In genomic region chr6:156953125-156953477, GRCh38 we compare ENCODE assay signal across 9 cellular contexts.
DNase-seq lines count a peak whose midpoint lies in the region; ATAC-seq, FAIRE-seq and TF ChIP-seq lines count a peak whose summit lies in the region.
"Had no signal": no experiment of that assay in that cellular context is flagged by ENCODE, and none has a peak within 500 bp of the region (broad histone marks: within the 10 kb centered on the region; RNA-seq: fewer than 3 reads in every experiment).

No MANE protein-coding gene starts in this region.

- no peaks in the 10 kb centered on the region for H3F3A ChIP-seq in GM23338 (replicated peaks; ENCODE audit: low read depth)
- H3F3A ChIP-seq in PC-9 (ENCODE audit: insufficient read depth, low read depth): peaks cover 22% of the 10 kb centered on the region

- no peaks in the 10 kb centered on the region for H3K36me3 ChIP-seq in GM23338 (ENCODE audit: insufficient read depth)
- H3K36me3 ChIP-seq in PC-9 (ENCODE audit: low read depth): no peaks in the 10 kb centered on the region

- POLR2A ChIA-PET in PC-9 (lab: Charles Lee; ENCODE audit: unreplicated experiment): interaction anchor here (0.7 kb wide), 1 partner anchor 114 kb away, joined by 3 read pairs; no protein-coding TSS in a partner anchor

- H3K4me1 ChIP-seq in GM23338 (ENCODE audit: insufficient read depth): peaks cover 44% of the 10 kb centered on the region
- peaks cover 46% of the 10 kb centered on the region for H3K4me1 ChIP-seq in PC-9 (replicated peaks; ENCODE audit: insufficient read depth)

- H4K20me1 ChIP-seq in GM23338 (replicated peaks; ENCODE audit: insufficient read depth) (no peaks in the 10 kb centered on the region; the same call in 1 of the 2 replicates), PC-9 (ENCODE audit: insufficient read depth) (peaks cover 10% of the 10 kb centered on the region)

- H3K27me3 Mint-ChIP-seq in GM23338 (ENCODE audit: insufficient read depth, low read depth, poor library complexity): no peaks in the 10 kb centered on the region

- TF ChIP-seq CTCF in GM23338 (conservative IDR thresholded peaks at IDR 0.05; ENCODE audit: low read depth in 2 of 2) (no peak), PC-9 (conservative IDR thresholded peaks at IDR 0.05) (no peak), fibroblast of the aortic adventitia (IDR thresholded peaks at IDR 0.05; ENCODE audit: insufficient read depth, low read length) (no peak)

- peak; percentile 29; the same call in 2 of the 3 replicates for ATAC-seq in GM23338
- peak; percentile 29 for ATAC-seq in sciatic nerve
- no peak for ATAC-seq in GM21737 (IDR thresholded peaks at IDR 0.05; ENCODE audit: unreplicated experiment)

- DNase-seq in GM23338 (ENCODE audit: low spot score): no peak
- no peak for DNase-seq in PC-9
- DNase-seq in fibroblast of the aortic adventitia (ENCODE audit: low read depth): no peak
- DNase-seq in sciatic nerve (ENCODE audit: low spot score): no peak
- DNase-seq in urothelium cell line (ENCODE audit: low spot score): no peak
- no peak for DNase-seq in amniotic stem cell (lab: John Stamatoyannopoulos, UW)
- no peak for DNase-seq in LoVo (ENCODE audit: low spot score)
- DNase-seq: dorsolateral prefrontal cortex had no signal

- BruUV-seq in PC-9 (replicated peaks; lab: Mats Ljungman, UMichigan): no TSS peak

- CTCF ChIA-PET in PC-9 (lab: Charles Lee): interaction anchor here (0.6 kb wide), 1 partner anchor 175 kb away, joined by 5 read pairs; no protein-coding TSS in a partner anchor

- no peak for FAIRE-seq in urothelium cell line (lab: Jason Lieb, UNC)

- H3K79me2 ChIP-seq in GM23338 (replicated peaks; ENCODE audit: insufficient read depth) (peaks cover 100% of the 10 kb centered on the region), PC-9 (ENCODE audit: low read depth) (peaks cover 61% of the 10 kb centered on the region)

- H2AFZ ChIP-seq in GM23338 (no peak overlapping the region), PC-9 (no peak overlapping the region)

- peak overlapping the region; percentile 52 for H3K4me2 ChIP-seq in GM23338
- peak overlapping the region; percentile 51 for H3K4me2 ChIP-seq in PC-9

- H3K27me3 ChIP-seq in GM23338 (ENCODE audit: insufficient read depth): no peaks in the 10 kb centered on the region
- no peaks in the 10 kb centered on the region for H3K27me3 ChIP-seq in PC-9 (ENCODE audit: insufficient read depth, low read depth)
- H3K27me3 ChIP-seq: dorsolateral prefrontal cortex had no signal

- H3K27ac ChIP-seq in GM23338 (ENCODE audit: low read depth) (no peak overlapping the region), PC-9 (peak overlapping the region; percentile 35)

- H3K4me3 ChIP-seq in GM23338: no peak overlapping the region; the same call in 1 of the 2 replicates
- no peak overlapping the region; the same call in 1 of the 2 replicates for H3K4me3 ChIP-seq in PC-9
- H3K4me3 ChIP-seq in fibroblast of the aortic adventitia (ENCODE audit: low read depth, low read length): peak overlapping the region; percentile 46

- H3K9me3 Mint-ChIP-seq in GM23338: no peaks in the 10 kb centered on the region

- H3K9me2 ChIP-seq in GM23338 (ENCODE audit: insufficient read depth) (no peaks in the 10 kb centered on the region), PC-9 (ENCODE audit: insufficient read depth) (no peaks in the 10 kb centered on the region)

- H3K36me3 Mint-ChIP-seq in GM23338 (ENCODE audit: low read depth): no peaks in the 10 kb centered on the region

- no peaks in the 10 kb centered on the region; the same call in 1 of the 2 replicates for H3K9me3 ChIP-seq in PC-9 (ENCODE audit: insufficient read depth, low read depth)

- peak overlapping the region; percentile 78 for H3K27ac Mint-ChIP-seq in GM23338

- H3K4me3 Mint-ChIP-seq in GM23338: peak overlapping the region; percentile 28; the same call in 2 of the 3 replicates

- peaks cover 56% of the 10 kb centered on the region for H3K4me1 Mint-ChIP-seq in GM23338

- intact Hi-C loops in PC-9 (cut with micrococcal nuclease; ENCODE audit: unreplicated experiment) (no loop called here), sciatic nerve (cut with DNase I) (no loop called here)

TF ChIP-seq in GM23338, 12 proteins besides CTCF, POLR2A, EP300 and RAD21 (continues in another document):
- TF ChIP-seq ZNF331 (CRISPR knock-in tag; IDR thresholded peaks at IDR 0.05; ENCODE audit: low read depth): no peak
- no peak for TF ChIP-seq POLR2AphosphoS5 (IDR thresholded peaks at IDR 0.05; ENCODE audit: low read depth)
- TF ChIP-seq ZNF462 (CRISPR knock-in tag; IDR thresholded peaks at IDR 0.05): no peak
- TF ChIP-seq JUNB (IDR thresholded peaks at IDR 0.05; ENCODE audit: unreplicated experiment): no peak
- no peak for TF ChIP-seq EZH2phosphoT487 (IDR thresholded peaks at IDR 0.05; ENCODE audit: unreplicated experiment)
